Comparison of ENCODE assay signal across 19 cellular contexts in the genomic region with DNA sequence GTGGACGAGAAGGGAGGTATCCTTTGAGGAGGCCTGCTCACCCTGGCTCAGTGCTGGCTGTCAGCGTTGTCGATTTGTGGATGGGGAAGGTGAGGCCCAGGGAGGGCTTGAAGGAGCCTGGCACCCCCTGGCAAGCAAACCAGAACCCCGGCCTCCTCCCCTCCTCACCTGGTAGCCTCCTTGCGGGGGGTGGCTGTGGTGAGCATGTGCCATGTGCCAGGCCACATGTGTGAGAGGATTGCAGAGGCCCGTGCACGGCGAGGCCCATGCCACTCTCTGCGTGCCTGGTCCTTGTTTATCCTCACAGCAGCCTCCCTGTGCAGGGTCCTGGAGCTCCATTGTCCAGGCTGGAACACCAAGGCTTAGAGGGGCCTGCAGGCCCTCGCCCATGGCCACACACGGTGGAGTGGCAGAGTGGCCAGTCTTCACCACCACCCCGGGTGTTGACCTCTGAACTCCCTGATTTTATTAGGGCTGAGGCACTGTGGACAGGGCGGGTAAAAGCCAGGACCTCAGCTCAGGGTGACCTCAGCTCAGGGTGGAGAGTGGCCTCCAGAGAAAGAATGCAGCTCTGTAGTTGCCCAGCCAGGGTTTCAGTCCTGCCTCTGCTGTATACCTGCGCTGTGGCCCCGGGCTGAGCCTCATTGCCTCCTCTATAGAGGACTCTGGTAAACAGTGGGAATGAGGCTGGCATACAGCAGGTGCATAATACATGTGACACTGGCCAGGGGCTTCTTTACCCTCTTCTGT.
"Had no signal": no experiment of that assay in that cellular context is flagged by ENCODE, and none has a peak within 500 bp of the region (broad histone marks: within the 10 kb centered on the region; RNA-seq: fewer than 3 reads in every experiment).

No MANE protein-coding gene starts in this region.

- H3K79me2 ChIP-seq: parathyroid adenoma had no signal

- ATAC-seq: activated CD4-positive, CD25-positive, alpha-beta regulatory T cell treated with anti-CD3 and anti-CD28 coated beads, Interleukin-2, amount 50 U/mL, for 24 hours; activated T-helper 17 cell treated with anti-CD3 and anti-CD28 coated beads, Interleukin-2, amount 50 U/mL, for 72 hours; effector memory CD8-positive, alpha-beta T cell; T-cell had no signal

- H3K36me3 ChIP-seq: neural progenitor cell, suprapubic skin had no signal

- H3K27me3 ChIP-seq: neural progenitor cell, suprapubic skin, upper lobe of left lung had no signal

- H3K4me3 ChIP-seq: neural progenitor cell, SK-N-MC, suprapubic skin, upper lobe of left lung had no signal

- H3K9me3 ChIP-seq: suprapubic skin, upper lobe of left lung had no signal

- H2AFZ ChIP-seq: neural progenitor cell, parathyroid adenoma had no signal

- H3K27me3 Mint-ChIP-seq: activated T-helper 17 cell treated with anti-CD3 and anti-CD28 coated beads, Interleukin-2, amount 50 U/mL, for 72 hours; effector memory CD8-positive, alpha-beta T cell; T-cell had no signal

- H3K27ac ChIP-seq: epithelial cell of prostate, neural progenitor cell, parathyroid adenoma, SK-N-MC, suprapubic skin, upper lobe of left lung had no signal

- H3K9me3 Mint-ChIP-seq: activated T-helper 17 cell treated with anti-CD3 and anti-CD28 coated beads, Interleukin-2, amount 50 U/mL, for 72 hours; effector memory CD8-positive, alpha-beta T cell; neural progenitor cell; T-cell had no signal

- H3K4me2 ChIP-seq: neural progenitor cell had no signal

- H3K27ac Mint-ChIP-seq: activated T-helper 17 cell treated with anti-CD3 and anti-CD28 coated beads, Interleukin-2, amount 50 U/mL, for 72 hours; effector memory CD8-positive, alpha-beta T cell; neural progenitor cell; T-cell had no signal

- DNase-seq: activated CD4-positive, alpha-beta T cell treated with anti-CD3 and anti-CD28 coated beads, Interleukin-2, amount 50 U/mL, for 1 hour; activated naive CD4-positive, alpha-beta T cell treated with Interleukin-2 at 50 U/mL for 16 hours; anterior cingulate cortex; dermis blood vessel endothelial cell; effector memory CD8-positive, alpha-beta T cell; head of caudate nucleus; stimulated activated CD4-positive, alpha-beta T cell treated with anti-CD3 and anti-CD28 coated beads, Interleukin-15, amount 100 ng/mL, for 24 hours; stimulated activated CD4-positive, alpha-beta T cell treated with anti-CD3 and anti-CD28 coated beads, Interleukin-4, amount 100 ng/mL, for 1 hour; stimulated activated naive CD4-positive, alpha-beta T cell; T-cell; T-helper 9 cell had no signal

- H3K4me1 Mint-ChIP-seq: activated T-helper 17 cell treated with anti-CD3 and anti-CD28 coated beads, Interleukin-2, amount 50 U/mL, for 72 hours; T-cell had no signal

- H3K4me3 Mint-ChIP-seq: activated T-helper 17 cell treated with anti-CD3 and anti-CD28 coated beads, Interleukin-2, amount 50 U/mL, for 72 hours; effector memory CD8-positive, alpha-beta T cell; neural progenitor cell; T-cell had no signal
